In the genomic region with DNA sequence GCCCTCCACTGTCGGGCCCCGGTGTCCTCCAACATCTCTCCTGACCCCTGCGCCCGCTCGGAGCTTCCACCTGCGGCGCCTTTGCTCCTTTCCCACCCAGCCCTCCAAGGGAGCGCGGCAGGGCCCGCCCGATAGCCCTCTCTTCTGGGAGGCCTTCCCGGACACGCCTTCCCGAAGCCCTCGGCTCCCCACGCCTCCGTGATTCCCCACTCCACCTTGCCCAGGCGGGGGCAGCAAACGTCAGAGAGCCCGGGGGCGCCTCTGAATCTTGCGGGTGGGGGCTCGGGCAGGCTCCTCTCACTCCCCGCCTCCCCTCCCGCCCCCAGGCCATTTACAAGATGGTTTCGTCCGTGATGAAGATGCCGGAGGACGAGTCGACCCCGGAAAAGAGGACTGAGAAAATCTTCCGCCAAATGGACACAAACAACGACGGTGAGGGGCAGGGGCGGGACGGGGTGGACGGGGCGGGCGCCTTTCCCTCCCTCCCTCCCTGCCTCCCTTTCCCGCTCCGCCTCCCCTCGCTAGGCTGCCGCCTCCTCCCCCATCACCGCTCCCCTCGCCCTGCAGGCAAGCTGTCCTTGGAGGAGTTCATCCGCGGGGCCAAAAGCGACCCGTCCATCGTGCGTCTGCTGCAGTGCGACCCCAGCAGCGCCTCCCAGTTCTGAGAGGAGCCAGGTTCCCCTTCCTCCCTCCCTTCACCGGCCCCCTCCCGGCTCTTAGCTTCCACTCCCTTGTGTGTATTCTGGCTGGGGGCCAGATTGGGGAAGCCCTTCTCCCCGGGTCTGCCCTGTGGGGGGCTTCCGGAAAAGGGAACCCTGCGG, we compare ENCODE assay signal across 1 cellular context.
TF ChIP-seq lines count a peak whose summit lies in the region.

No MANE protein-coding gene starts in this region.

TF ChIP-seq in K562, 482 proteins besides CTCF, POLR2A, EP300 and RAD21 (continued from another document):
- TF ChIP-seq, protein P1, sequence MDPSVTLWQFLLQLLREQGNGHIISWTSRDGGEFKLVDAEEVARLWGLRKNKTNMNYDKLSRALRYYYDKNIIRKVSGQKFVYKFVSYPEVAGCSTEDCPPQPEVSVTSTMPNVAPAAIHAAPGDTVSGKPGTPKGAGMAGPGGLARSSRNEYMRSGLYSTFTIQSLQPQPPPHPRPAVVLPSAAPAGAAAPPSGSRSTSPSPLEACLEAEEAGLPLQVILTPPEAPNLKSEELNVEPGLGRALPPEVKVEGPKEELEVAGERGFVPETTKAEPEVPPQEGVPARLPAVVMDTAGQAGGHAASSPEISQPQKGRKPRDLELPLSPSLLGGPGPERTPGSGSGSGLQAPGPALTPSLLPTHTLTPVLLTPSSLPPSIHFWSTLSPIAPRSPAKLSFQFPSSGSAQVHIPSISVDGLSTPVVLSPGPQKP (CRISPR knock-in tag; IDR thresholded peaks at IDR 0.05), result no peak
- TF ChIP-seq, protein P2, sequence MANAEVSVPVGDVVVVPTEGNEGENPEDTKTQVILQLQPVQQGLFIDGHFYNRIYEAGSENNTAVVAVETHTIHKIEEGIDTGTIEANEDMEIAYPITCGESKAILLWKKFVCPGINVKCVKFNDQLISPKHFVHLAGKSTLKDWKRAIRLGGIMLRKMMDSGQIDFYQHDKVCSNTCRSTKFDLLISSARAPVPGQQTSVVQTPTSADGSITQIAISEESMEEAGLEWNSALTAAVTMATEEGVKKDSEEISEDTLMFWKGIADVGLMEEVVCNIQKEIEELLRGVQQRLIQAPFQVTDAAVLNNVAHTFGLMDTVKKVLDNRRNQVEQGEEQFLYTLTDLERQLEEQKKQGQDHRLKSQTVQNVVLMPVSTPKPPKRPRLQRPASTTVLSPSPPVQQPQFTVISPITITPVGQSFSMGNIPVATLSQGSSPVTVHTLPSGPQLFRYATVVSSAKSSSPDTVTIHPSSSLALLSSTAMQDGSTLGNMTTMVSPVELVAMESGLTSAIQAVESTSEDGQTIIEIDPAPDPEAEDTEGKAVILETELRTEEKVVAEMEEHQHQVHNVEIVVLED (CRISPR knock-in tag; IDR thresholded peaks at IDR 0.05), result no peak
- TF ChIP-seq RB1 (IDR thresholded peaks at IDR 0.05; ENCODE audit: low read depth) (no peak; the same call in 1 of the 2 replicates), SMARCB1 (IDR thresholded peaks at IDR 0.05; ENCODE audit: insufficient read length, low read depth) (no peak), ZKSCAN1 (IDR thresholded peaks at IDR 0.05; ENCODE audit: low read depth, low read length) (no peak), ZNF586 (CRISPR knock-in tag; conservative IDR thresholded peaks at IDR 0.05) (no peak), ZNF232 (CRISPR knock-in tag; IDR thresholded peaks at IDR 0.05) (no peak), EGR1 (conservative IDR thresholded peaks at IDR 0.05) (peak; percentile 65), HSF4 (CRISPR knock-in tag; IDR thresholded peaks at IDR 0.05; ENCODE audit: borderline replicate concordance) (no peak), RBM25 (IDR thresholded peaks at IDR 0.05; ENCODE audit: low read depth, low read length, severe bottlenecking) (no peak), GABPA (tag; conservative IDR thresholded peaks at IDR 0.05; ENCODE audit: low read depth) (no peak), FOXJ3 (CRISPR knock-in tag; IDR thresholded peaks at IDR 0.05) (no peak), MBD2 (IDR thresholded peaks at IDR 0.05; ENCODE audit: borderline replicate concordance, low read depth) (no peak), HNRNPL (IDR thresholded peaks at IDR 0.05; ENCODE audit: low read depth, low read length) (no peak), SNIP1 (IDR thresholded peaks at IDR 0.05; ENCODE audit: low read depth) (no peak), BRCA1 (IDR thresholded peaks at IDR 0.05) (no peak), BRCA1 (CRISPR knock-in tag; IDR thresholded peaks at IDR 0.05) (no peak), TAF9B (IDR thresholded peaks at IDR 0.05; ENCODE audit: partially characterized antibody) (no peak), ZNF121 (CRISPR knock-in tag; conservative IDR thresholded peaks at IDR 0.05) (no peak), XRCC3 (IDR thresholded peaks at IDR 0.05) (no peak), CSDE1 (IDR thresholded peaks at IDR 0.05) (no peak), MCM2 (IDR thresholded peaks at IDR 0.05; ENCODE audit: low read depth) (no peak), ATF1 (CRISPR knock-in tag; IDR thresholded peaks at IDR 0.05) (no peak), ATF1 (tag; IDR thresholded peaks at IDR 0.05) (peak; percentile 40; the same call in 1 of the 2 replicates), NR2C1 (IDR thresholded peaks at IDR 0.05) (no peak), NR2C1 (tag; IDR thresholded peaks at IDR 0.05) (no peak), CREB1 (IDR thresholded peaks at IDR 0.05) (no peak), CREB1 (CRISPR knock-in tag; IDR thresholded peaks at IDR 0.05) (no peak; the same call in 1 of the 2 replicates), NEUROD1 (IDR thresholded peaks at IDR 0.05; ENCODE audit: borderline replicate concordance, low read depth, low read length, partially characterized antibody) (no peak), CREM (IDR thresholded peaks at IDR 0.05; ENCODE audit: low read depth) (0 out of 2 replicates have a peak, but pooled peaks have one; percentile 21), PYGO2 (tag; IDR thresholded peaks at IDR 0.05) (no peak), ZNF707 (CRISPR knock-in tag; conservative IDR thresholded peaks at IDR 0.05) (no peak), DMBX1 (CRISPR knock-in tag; IDR thresholded peaks at IDR 0.05; ENCODE audit: borderline replicate concordance) (no peak), ZBTB7A (IDR thresholded peaks at IDR 0.05; ENCODE audit: borderline replicate concordance, control insufficient read depth, low read depth, low read length) (0 out of 2 replicates have a peak, but pooled peaks have one; percentile 32)
- TF ChIP-seq, protein P3, sequence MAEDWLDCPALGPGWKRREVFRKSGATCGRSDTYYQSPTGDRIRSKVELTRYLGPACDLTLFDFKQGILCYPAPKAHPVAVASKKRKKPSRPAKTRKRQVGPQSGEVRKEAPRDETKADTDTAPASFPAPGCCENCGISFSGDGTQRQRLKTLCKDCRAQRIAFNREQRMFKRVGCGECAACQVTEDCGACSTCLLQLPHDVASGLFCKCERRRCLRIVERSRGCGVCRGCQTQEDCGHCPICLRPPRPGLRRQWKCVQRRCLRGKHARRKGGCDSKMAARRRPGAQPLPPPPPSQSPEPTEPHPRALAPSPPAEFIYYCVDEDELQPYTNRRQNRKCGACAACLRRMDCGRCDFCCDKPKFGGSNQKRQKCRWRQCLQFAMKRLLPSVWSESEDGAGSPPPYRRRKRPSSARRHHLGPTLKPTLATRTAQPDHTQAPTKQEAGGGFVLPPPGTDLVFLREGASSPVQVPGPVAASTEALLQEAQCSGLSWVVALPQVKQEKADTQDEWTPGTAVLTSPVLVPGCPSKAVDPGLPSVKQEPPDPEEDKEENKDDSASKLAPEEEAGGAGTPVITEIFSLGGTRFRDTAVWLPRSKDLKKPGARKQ (CRISPR knock-in tag; IDR thresholded peaks at IDR 0.05), result no peak
- TF ChIP-seq, protein P4, sequence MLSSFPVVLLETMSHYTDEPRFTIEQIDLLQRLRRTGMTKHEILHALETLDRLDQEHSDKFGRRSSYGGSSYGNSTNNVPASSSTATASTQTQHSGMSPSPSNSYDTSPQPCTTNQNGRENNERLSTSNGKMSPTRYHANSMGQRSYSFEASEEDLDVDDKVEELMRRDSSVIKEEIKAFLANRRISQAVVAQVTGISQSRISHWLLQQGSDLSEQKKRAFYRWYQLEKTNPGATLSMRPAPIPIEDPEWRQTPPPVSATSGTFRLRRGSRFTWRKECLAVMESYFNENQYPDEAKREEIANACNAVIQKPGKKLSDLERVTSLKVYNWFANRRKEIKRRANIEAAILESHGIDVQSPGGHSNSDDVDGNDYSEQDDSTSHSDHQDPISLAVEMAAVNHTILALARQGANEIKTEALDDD (IDR thresholded peaks at IDR 0.05), result no peak
- TF ChIP-seq, protein P5, sequence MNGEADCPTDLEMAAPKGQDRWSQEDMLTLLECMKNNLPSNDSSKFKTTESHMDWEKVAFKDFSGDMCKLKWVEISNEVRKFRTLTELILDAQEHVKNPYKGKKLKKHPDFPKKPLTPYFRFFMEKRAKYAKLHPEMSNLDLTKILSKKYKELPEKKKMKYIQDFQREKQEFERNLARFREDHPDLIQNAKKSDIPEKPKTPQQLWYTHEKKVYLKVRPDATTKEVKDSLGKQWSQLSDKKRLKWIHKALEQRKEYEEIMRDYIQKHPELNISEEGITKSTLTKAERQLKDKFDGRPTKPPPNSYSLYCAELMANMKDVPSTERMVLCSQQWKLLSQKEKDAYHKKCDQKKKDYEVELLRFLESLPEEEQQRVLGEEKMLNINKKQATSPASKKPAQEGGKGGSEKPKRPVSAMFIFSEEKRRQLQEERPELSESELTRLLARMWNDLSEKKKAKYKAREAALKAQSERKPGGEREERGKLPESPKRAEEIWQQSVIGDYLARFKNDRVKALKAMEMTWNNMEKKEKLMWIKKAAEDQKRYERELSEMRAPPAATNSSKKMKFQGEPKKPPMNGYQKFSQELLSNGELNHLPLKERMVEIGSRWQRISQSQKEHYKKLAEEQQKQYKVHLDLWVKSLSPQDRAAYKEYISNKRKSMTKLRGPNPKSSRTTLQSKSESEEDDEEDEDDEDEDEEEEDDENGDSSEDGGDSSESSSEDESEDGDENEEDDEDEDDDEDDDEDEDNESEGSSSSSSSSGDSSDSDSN (IDR thresholded peaks at IDR 0.05; ENCODE audit: borderline replicate concordance in 1 of 2, low read depth in 2 of 2, low read length in 2 of 2), result peak; percentile 34 to 83; a peak in 2 of 4 replicates
- TF ChIP-seq, protein P6, sequence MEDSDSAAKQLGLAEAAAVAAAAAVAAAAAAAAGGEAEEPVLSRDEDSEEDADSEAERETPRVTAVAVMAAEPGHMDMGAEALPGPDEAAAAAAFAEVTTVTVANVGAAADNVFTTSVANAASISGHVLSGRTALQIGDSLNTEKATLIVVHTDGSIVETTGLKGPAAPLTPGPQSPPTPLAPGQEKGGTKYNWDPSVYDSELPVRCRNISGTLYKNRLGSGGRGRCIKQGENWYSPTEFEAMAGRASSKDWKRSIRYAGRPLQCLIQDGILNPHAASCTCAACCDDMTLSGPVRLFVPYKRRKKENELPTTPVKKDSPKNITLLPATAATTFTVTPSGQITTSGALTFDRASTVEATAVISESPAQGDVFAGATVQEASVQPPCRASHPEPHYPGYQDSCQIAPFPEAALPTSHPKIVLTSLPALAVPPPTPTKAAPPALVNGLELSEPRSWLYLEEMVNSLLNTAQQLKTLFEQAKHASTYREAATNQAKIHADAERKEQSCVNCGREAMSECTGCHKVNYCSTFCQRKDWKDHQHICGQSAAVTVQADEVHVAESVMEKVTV (CRISPR knock-in tag; IDR thresholded peaks at IDR 0.05), result peak; percentile 54; the same call in 1 of the 2 replicates
